1 cellular context compared by ENCODE assay signal in genomic region chr18:9614401-9615279, GRCh38.
TF ChIP-seq lines count a peak whose summit lies in the region.

Gene PPP4R1, minus strand, starts transcription at chr18:9614559. Its CDS starts 75 bp downstream, at chr18:9614484.

TF ChIP-seq in HepG2, 621 proteins besides CTCF, POLR2A, EP300 and RAD21 (continued from another document and continues in another):
- peak; percentile 70; the same call in 1 of the 2 replicates for TF ChIP-seq MEIS2 (CRISPR knock-in tag; IDR thresholded peaks at IDR 0.05)
- TF ChIP-seq PLSCR1 (CRISPR knock-in tag; IDR thresholded peaks at IDR 0.05; ENCODE audit: borderline replicate concordance), result no peak
- TF ChIP-seq ZNF747 (CRISPR knock-in tag; IDR thresholded peaks at IDR 0.05; ENCODE audit: borderline replicate concordance), result 0 out of 2 replicates have a peak, but pooled peaks have one; percentile 45
- 0 out of 2 replicates have a peak, but pooled peaks have one; percentile 19 for TF ChIP-seq MED1 (CRISPR knock-in tag; IDR thresholded peaks at IDR 0.05)
- no peak for TF ChIP-seq ZNF839 (CRISPR knock-in tag; IDR thresholded peaks at IDR 0.05; ENCODE audit: borderline replicate concordance)
- TF ChIP-seq IRF1 (CRISPR knock-in tag; IDR thresholded peaks at IDR 0.05; ENCODE audit: low read depth), result no peak
- 0 out of 2 replicates have a peak, but pooled peaks have one; percentile 24 for TF ChIP-seq ZNF766 (CRISPR knock-in tag; IDR thresholded peaks at IDR 0.05; ENCODE audit: borderline replicate concordance)
- no peak for TF ChIP-seq SRSF4 (IDR thresholded peaks at IDR 0.05; ENCODE audit: low read depth, low read length, poor library complexity, severe bottlenecking)
- TF ChIP-seq ZNF124 (CRISPR knock-in tag; IDR thresholded peaks at IDR 0.05), result no peak
- TF ChIP-seq, protein P1, sequence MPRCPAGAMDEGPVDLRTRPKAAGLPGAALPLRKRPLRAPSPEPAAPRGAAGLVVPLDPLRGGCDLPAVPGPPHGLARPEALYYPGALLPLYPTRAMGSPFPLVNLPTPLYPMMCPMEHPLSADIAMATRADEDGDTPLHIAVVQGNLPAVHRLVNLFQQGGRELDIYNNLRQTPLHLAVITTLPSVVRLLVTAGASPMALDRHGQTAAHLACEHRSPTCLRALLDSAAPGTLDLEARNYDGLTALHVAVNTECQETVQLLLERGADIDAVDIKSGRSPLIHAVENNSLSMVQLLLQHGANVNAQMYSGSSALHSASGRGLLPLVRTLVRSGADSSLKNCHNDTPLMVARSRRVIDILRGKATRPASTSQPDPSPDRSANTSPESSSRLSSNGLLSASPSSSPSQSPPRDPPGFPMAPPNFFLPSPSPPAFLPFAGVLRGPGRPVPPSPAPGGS (CRISPR knock-in tag; IDR thresholded peaks at IDR 0.05), result no peak
- no peak for TF ChIP-seq ZNF253 (CRISPR knock-in tag; IDR thresholded peaks at IDR 0.05; ENCODE audit: borderline replicate concordance)
- no peak for TF ChIP-seq IKZF1 (IDR thresholded peaks at IDR 0.05)
- TF ChIP-seq TBX2 (CRISPR knock-in tag; IDR thresholded peaks at IDR 0.05; ENCODE audit: borderline replicate concordance), result peak; percentile 73
- no peak for TF ChIP-seq CREB1 (IDR thresholded peaks at IDR 0.05)
- no peak for TF ChIP-seq CREB1 (CRISPR knock-in tag; IDR thresholded peaks at IDR 0.05)
- TF ChIP-seq, protein P2, sequence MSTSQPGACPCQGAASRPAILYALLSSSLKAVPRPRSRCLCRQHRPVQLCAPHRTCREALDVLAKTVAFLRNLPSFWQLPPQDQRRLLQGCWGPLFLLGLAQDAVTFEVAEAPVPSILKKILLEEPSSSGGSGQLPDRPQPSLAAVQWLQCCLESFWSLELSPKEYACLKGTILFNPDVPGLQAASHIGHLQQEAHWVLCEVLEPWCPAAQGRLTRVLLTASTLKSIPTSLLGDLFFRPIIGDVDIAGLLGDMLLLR (CRISPR knock-in tag; IDR thresholded peaks at IDR 0.05), result no peak
- TF ChIP-seq ZNF451 (CRISPR knock-in tag; IDR thresholded peaks at IDR 0.05), result 0 out of 2 replicates have a peak, but pooled peaks have one; percentile 44
- TF ChIP-seq STAT6 (CRISPR knock-in tag; IDR thresholded peaks at IDR 0.05; ENCODE audit: borderline replicate concordance), result no peak
- no peak for TF ChIP-seq ZNF354B (CRISPR knock-in tag; IDR thresholded peaks at IDR 0.05)
- no peak for TF ChIP-seq NFATC3 (CRISPR knock-in tag; IDR thresholded peaks at IDR 0.05)
- TF ChIP-seq MZF1 (CRISPR knock-in tag; IDR thresholded peaks at IDR 0.05; ENCODE audit: borderline replicate concordance), result no peak
- no peak for TF ChIP-seq ZFP37 (CRISPR knock-in tag; IDR thresholded peaks at IDR 0.05; ENCODE audit: borderline replicate concordance)
- TF ChIP-seq ZNF138 (CRISPR knock-in tag; IDR thresholded peaks at IDR 0.05; ENCODE audit: low read depth), result 0 out of 2 replicates have a peak, but pooled peaks have one; percentile 43
- TF ChIP-seq ZNF652 (CRISPR knock-in tag; IDR thresholded peaks at IDR 0.05; ENCODE audit: borderline replicate concordance, low read depth), result no peak
- no peak for TF ChIP-seq ATRX (CRISPR knock-in tag; IDR thresholded peaks at IDR 0.05; ENCODE audit: borderline replicate concordance)
- no peak; the same call in 1 of the 2 replicates for TF ChIP-seq AKNA (CRISPR knock-in tag; IDR thresholded peaks at IDR 0.05; ENCODE audit: borderline replicate concordance)
- no peak for TF ChIP-seq CBX1 (IDR thresholded peaks at IDR 0.05; ENCODE audit: low read depth)
- TF ChIP-seq ZC3H13 (CRISPR knock-in tag; IDR thresholded peaks at IDR 0.05), result no peak
- TF ChIP-seq MBNL3 (CRISPR knock-in tag; conservative IDR thresholded peaks at IDR 0.05), result no peak
- no peak for TF ChIP-seq KLF13 (CRISPR knock-in tag; IDR thresholded peaks at IDR 0.05)
- no peak for TF ChIP-seq HHEX (CRISPR knock-in tag; IDR thresholded peaks at IDR 0.05)
- TF ChIP-seq ZNF615 (CRISPR knock-in tag; IDR thresholded peaks at IDR 0.05; ENCODE audit: borderline replicate concordance), result no peak
- TF ChIP-seq, protein P3, sequence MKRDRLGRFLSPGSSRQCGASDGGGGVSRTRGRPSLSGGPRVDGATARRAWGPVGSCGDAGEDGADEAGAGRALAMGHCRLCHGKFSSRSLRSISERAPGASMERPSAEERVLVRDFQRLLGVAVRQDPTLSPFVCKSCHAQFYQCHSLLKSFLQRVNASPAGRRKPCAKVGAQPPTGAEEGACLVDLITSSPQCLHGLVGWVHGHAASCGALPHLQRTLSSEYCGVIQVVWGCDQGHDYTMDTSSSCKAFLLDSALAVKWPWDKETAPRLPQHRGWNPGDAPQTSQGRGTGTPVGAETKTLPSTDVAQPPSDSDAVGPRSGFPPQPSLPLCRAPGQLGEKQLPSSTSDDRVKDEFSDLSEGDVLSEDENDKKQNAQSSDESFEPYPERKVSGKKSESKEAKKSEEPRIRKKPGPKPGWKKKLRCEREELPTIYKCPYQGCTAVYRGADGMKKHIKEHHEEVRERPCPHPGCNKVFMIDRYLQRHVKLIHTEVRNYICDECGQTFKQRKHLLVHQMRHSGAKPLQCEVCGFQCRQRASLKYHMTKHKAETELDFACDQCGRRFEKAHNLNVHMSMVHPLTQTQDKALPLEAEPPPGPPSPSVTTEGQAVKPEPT (CRISPR knock-in tag; IDR thresholded peaks at IDR 0.05; ENCODE audit: low read depth), result 0 out of 2 replicates have a peak, but pooled peaks have one; percentile 27
- no peak for TF ChIP-seq ZBTB43 (CRISPR knock-in tag; conservative IDR thresholded peaks at IDR 0.05)
- no peak for TF ChIP-seq RFX5 (IDR thresholded peaks at IDR 0.05; ENCODE audit: low read depth, low read length)
- TF ChIP-seq NCOA2 (CRISPR knock-in tag; IDR thresholded peaks at IDR 0.05), result no peak
- TF ChIP-seq ZNF816 (CRISPR knock-in tag; IDR thresholded peaks at IDR 0.05; ENCODE audit: borderline replicate concordance), result no peak
- TF ChIP-seq, protein P4, sequence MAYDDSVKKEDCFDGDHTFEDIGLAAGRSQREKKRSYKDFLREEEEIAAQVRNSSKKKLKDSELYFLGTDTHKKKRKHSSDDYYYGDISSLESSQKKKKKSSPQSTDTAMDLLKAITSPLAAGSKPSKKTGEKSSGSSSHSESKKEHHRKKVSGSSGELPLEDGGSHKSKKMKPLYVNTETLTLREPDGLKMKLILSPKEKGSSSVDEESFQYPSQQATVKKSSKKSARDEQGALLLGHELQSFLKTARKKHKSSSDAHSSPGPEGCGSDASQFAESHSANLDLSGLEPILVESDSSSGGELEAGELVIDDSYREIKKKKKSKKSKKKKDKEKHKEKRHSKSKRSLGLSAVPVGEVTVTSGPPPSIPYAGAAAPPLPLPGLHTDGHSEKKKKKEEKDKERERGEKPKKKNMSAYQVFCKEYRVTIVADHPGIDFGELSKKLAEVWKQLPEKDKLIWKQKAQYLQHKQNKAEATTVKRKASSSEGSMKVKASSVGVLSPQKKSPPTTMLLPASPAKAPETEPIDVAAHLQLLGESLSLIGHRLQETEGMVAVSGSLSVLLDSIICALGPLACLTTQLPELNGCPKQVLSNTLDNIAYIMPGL (CRISPR knock-in tag; IDR thresholded peaks at IDR 0.05; ENCODE audit: borderline replicate concordance in 1 of 2, low read depth in 1 of 2), result peak in 1 of 2 experiments; percentile 58; a peak in 1 of 4 replicates
- no peak for TF ChIP-seq SP4 (CRISPR knock-in tag; IDR thresholded peaks at IDR 0.05)
- TF ChIP-seq, protein P5, sequence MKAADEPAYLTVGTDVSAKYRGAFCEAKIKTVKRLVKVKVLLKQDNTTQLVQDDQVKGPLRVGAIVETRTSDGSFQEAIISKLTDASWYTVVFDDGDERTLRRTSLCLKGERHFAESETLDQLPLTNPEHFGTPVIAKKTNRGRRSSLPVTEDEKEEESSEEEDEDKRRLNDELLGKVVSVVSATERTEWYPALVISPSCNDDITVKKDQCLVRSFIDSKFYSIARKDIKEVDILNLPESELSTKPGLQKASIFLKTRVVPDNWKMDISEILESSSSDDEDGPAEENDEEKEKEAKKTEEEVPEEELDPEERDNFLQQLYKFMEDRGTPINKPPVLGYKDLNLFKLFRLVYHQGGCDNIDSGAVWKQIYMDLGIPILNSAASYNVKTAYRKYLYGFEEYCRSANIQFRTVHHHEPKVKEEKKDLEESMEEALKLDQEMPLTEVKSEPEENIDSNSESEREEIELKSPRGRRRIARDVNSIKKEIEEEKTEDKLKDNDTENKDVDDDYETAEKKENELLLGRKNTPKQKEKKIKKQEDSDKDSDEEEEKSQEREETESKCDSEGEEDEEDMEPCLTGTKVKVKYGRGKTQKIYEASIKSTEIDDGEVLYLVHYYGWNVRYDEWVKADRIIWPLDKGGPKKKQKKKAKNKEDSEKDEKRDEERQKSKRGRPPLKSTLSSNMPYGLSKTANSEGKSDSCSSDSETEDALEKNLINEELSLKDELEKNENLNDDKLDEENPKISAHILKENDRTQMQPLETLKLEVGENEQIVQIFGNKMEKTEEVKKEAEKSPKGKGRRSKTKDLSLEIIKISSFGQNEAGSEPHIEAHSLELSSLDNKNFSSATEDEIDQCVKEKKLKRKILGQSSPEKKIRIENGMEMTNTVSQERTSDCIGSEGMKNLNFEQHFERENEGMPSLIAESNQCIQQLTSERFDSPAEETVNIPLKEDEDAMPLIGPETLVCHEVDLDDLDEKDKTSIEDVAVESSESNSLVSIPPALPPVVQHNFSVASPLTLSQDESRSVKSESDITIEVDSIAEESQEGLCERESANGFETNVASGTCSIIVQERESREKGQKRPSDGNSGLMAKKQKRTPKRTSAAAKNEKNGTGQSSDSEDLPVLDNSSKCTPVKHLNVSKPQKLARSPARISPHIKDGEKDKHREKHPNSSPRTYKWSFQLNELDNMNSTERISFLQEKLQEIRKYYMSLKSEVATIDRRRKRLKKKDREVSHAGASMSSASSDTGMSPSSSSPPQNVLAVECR (CRISPR knock-in tag; IDR thresholded peaks at IDR 0.05; ENCODE audit: borderline replicate concordance), result peak; percentile 24; the same call in 1 of the 2 replicates
- no peak for TF ChIP-seq ZNF136 (CRISPR knock-in tag; IDR thresholded peaks at IDR 0.05; ENCODE audit: low read depth)
